28 cellular contexts compared by ENCODE assay signal in the genomic region with DNA sequence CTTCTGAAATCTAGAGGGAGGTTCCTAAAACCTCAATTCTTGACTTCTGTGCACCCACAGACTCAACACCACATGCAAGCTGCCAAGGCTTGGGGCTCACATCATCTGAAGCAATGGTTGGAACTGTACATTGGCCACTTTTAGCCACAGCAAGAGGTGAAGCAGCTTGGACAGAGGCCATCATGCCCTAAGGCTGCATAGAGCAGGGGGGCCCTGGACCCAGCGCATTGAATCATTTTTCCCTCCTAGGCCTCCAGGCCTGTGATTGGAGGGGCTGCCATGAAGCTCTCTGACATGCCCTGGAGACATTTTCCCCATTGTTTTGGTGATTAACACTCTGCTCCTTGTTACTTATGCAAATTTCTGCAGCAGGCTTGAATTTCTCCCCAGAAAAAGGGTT.
"Had no signal": no experiment of that assay in that cellular context is flagged by ENCODE, and none has a peak within 500 bp of the region (broad histone marks: within the 10 kb centered on the region; RNA-seq: fewer than 3 reads in every experiment).

No MANE protein-coding gene starts in this region.

- H3K27ac Mint-ChIP-seq: stimulated activated effector memory CD8-positive, alpha-beta T cell treated with anti-CD3 and anti-CD28 coated beads, Interleukin-12 subunit alpha, Interleukin-12 subunit beta, amount 100 ng/mL, for 72 hours; stimulated activated memory B cell treated with anti-CD40 and anti-IgM and Interleukin-4, amounts not matched to agents 10 μg/mL and 1 μg/mL and 100 μg/mL, for 72 hours; stimulated activated naive B cell treated with anti-CD40 and anti-IgM and Interleukin-4, amounts not matched to agents 10 μg/mL and 1 μg/mL and 100 μg/mL, for 72 hours; stimulated activated naive CD8-positive, alpha-beta T cell treated with anti-CD3 and anti-CD28 coated beads, Interleukin-15, amount 100 ng/mL, for 72 hours; stimulated activated naive CD8-positive, alpha-beta T cell treated with anti-CD3 and anti-CD28 coated beads, Interleukin-15, Interleukin-2, amounts not matched to agents 100 ng/mL and 50 ng/mL, for 24 hours; type B pancreatic cell had no signal

- H3K27me3 Mint-ChIP-seq: stimulated activated memory B cell treated with anti-CD40 and anti-IgM and Interleukin-4, amounts not matched to agents 10 μg/mL and 1 μg/mL and 100 μg/mL, for 72 hours; stimulated activated naive B cell treated with anti-CD40 and anti-IgM and Interleukin-4, amounts not matched to agents 10 μg/mL and 1 μg/mL and 100 μg/mL, for 72 hours; stimulated activated naive CD8-positive, alpha-beta T cell treated with anti-CD3 and anti-CD28 coated beads, Interleukin-15, amount 100 ng/mL, for 72 hours; stimulated activated naive CD8-positive, alpha-beta T cell treated with anti-CD3 and anti-CD28 coated beads, Interleukin-15, Interleukin-2, amounts not matched to agents 100 ng/mL and 50 ng/mL, for 24 hours; type B pancreatic cell had no signal

- H3K4me1 ChIP-seq: stomach, suprapubic skin, testis, thyroid gland, tibial artery, tibial nerve, transverse colon, upper lobe of left lung, upper lobe of right lung, uterus, vagina had no signal

- ATAC-seq: stimulated activated effector memory CD8-positive, alpha-beta T cell treated with anti-CD3 and anti-CD28 coated beads, Interleukin-12 subunit alpha, Interleukin-12 subunit beta, amount 100 ng/mL, for 72 hours; stimulated activated memory B cell treated with anti-CD40 and anti-IgM and Interleukin-4, amounts not matched to agents 10 μg/mL and 1 μg/mL and 100 μg/mL, for 72 hours; stimulated activated naive B cell treated with anti-CD40 and anti-IgM and Interleukin-4, amounts not matched to agents 10 μg/mL and 1 μg/mL and 100 μg/mL, for 72 hours; stimulated activated naive CD8-positive, alpha-beta T cell treated with anti-CD3 and anti-CD28 coated beads, Interleukin-15, amount 100 ng/mL, for 72 hours; stimulated activated naive CD8-positive, alpha-beta T cell treated with anti-CD3 and anti-CD28 coated beads, Interleukin-15, Interleukin-2, amounts not matched to agents 100 U/mL and 50 U/mL, for 24 hours; upper lobe of right lung had no signal

- H3K27me3 ChIP-seq: stomach, suprapubic skin, testis, thyroid gland, tibial artery, tibial nerve, transverse colon, upper lobe of left lung, upper lobe of right lung, uterus, vagina had no signal

- H3K36me3 Mint-ChIP-seq: stimulated activated effector memory CD8-positive, alpha-beta T cell treated with anti-CD3 and anti-CD28 coated beads, Interleukin-12 subunit alpha, Interleukin-12 subunit beta, amount 100 ng/mL, for 72 hours; stimulated activated memory B cell treated with anti-CD40 and anti-IgM and Interleukin-4, amounts not matched to agents 10 μg/mL and 1 μg/mL and 100 μg/mL, for 72 hours; stimulated activated naive B cell treated with anti-CD40 and anti-IgM and Interleukin-4, amounts not matched to agents 10 μg/mL and 1 μg/mL and 100 μg/mL, for 72 hours; type B pancreatic cell had no signal

- H3K4me3 ChIP-seq: stomach, suprapubic skin, testis, thoracic aorta, thyroid gland, tibial artery, tibial nerve, transverse colon, upper lobe of left lung, upper lobe of right lung, uterus, vagina had no signal

- H3K9me3 Mint-ChIP-seq: type B pancreatic cell had no signal

- H3K9me3 ChIP-seq: testis, thoracic aorta, thyroid gland, upper lobe of right lung, uterus, vagina had no signal

- H3K4me1 Mint-ChIP-seq: stimulated activated effector memory CD8-positive, alpha-beta T cell treated with anti-CD3 and anti-CD28 coated beads, Interleukin-12 subunit alpha, Interleukin-12 subunit beta, amount 100 ng/mL, for 72 hours; stimulated activated memory B cell treated with anti-CD40 and anti-IgM and Interleukin-4, amounts not matched to agents 10 μg/mL and 1 μg/mL and 100 μg/mL, for 72 hours; stimulated activated naive B cell treated with anti-CD40 and anti-IgM and Interleukin-4, amounts not matched to agents 10 μg/mL and 1 μg/mL and 100 μg/mL, for 72 hours; stimulated activated naive CD8-positive, alpha-beta T cell treated with anti-CD3 and anti-CD28 coated beads, Interleukin-15, amount 100 ng/mL, for 72 hours had no signal

- H3K27ac ChIP-seq: stomach, suprapubic skin, testis, thoracic aorta, thyroid gland, tibial artery, tibial nerve, transverse colon, upper lobe of left lung, upper lobe of right lung, uterus, vagina had no signal

- DNase-seq: stimulated activated CD4-positive, alpha-beta T cell treated with anti-CD3 and anti-CD28 coated beads, Interleukin-2, amount 100 ng/mL, for 48 hours; stimulated activated CD4-positive, alpha-beta T cell treated with anti-CD3 and anti-CD28 coated beads, Interleukin-4, amount 100 ng/mL, for 1 hour; stimulated activated CD4-positive, alpha-beta T cell treated with anti-CD3 and anti-CD28 coated beads, Interleukin-4, amount 100 ng/mL, for 24 hours; stimulated activated CD4-positive, alpha-beta T cell treated with anti-CD3 and anti-CD28 coated beads, Interleukin-4, amount 100 ng/mL, for 4 hours; stimulated activated CD8-positive, alpha-beta memory T cell treated with anti-CD3 and anti-CD28 coated beads, Interleukin-4, amount 100 ng/mL, for 48 hours; stimulated activated naive B cell treated with anti-CD40 and anti-IgM and Interleukin-4, amounts not matched to agents 10 μg/mL and 1 μg/mL and 100 μg/mL, for 72 hours; stimulated activated naive CD4-positive, alpha-beta T cell; stimulated activated naive CD4-positive, alpha-beta T cell treated with Interleukin-2 at 50 U/mL for 16 hours; stimulated activated naive CD8-positive, alpha-beta T cell treated with anti-CD3 and anti-CD28 coated beads, Interleukin-15, amount 100 ng/mL, for 72 hours; stimulated activated naive CD8-positive, alpha-beta T cell treated with anti-CD3 and anti-CD28 coated beads, Interleukin-15, Interleukin-2, amounts not matched to agents 100 U/mL and 50 U/mL, for 24 hours; stomach; substantia nigra; testis; thyroid gland; tibial artery; transverse colon; trophoblast cell; upper lobe of left lung; upper lobe of right lung; uterus had no signal

- H3K36me3 ChIP-seq: stomach, suprapubic skin, thoracic aorta, thyroid gland, tibial artery, tibial nerve, transverse colon, upper lobe of left lung, upper lobe of right lung, uterus, vagina had no signal

- H3K4me3 Mint-ChIP-seq: stimulated activated effector memory CD8-positive, alpha-beta T cell treated with anti-CD3 and anti-CD28 coated beads, Interleukin-12 subunit alpha, Interleukin-12 subunit beta, amount 100 ng/mL, for 72 hours; stimulated activated memory B cell treated with anti-CD40 and anti-IgM and Interleukin-4, amounts not matched to agents 10 μg/mL and 1 μg/mL and 100 μg/mL, for 72 hours; stimulated activated naive B cell treated with anti-CD40 and anti-IgM and Interleukin-4, amounts not matched to agents 10 μg/mL and 1 μg/mL and 100 μg/mL, for 72 hours; stimulated activated naive CD8-positive, alpha-beta T cell treated with anti-CD3 and anti-CD28 coated beads, Interleukin-15, amount 100 ng/mL, for 72 hours; stimulated activated naive CD8-positive, alpha-beta T cell treated with anti-CD3 and anti-CD28 coated beads, Interleukin-15, Interleukin-2, amounts not matched to agents 100 ng/mL and 50 ng/mL, for 24 hours; type B pancreatic cell had no signal
